ENCODE assay signal across 18 cellular contexts in genomic region chr13:41678842-41679241, GRCh38.
"Had no signal": no experiment of that assay in that cellular context is flagged by ENCODE, and none has a peak within 500 bp of the region (broad histone marks: within the 10 kb centered on the region; RNA-seq: fewer than 3 reads in every experiment).

No MANE protein-coding gene starts in this region.

- ATAC-seq: activated CD4-positive, alpha-beta T cell treated with anti-CD3 and anti-CD28 coated beads for 36 hours; activated naive CD8-positive, alpha-beta T cell treated with anti-CD3 and anti-CD28 coated beads, Interleukin-2, amount 50 U/mL, for 24 hours; esophagus mucosa; stimulated activated naive CD8-positive, alpha-beta T cell treated with anti-CD3 and anti-CD28 coated beads, Interleukin-15, Interleukin-2, amounts not matched to agents 100 U/mL and 50 U/mL, for 24 hours; WTC11 had no signal

- H3K27ac ChIP-seq: brain microvascular endothelial cell, skin epidermis, tibial nerve had no signal

- DNase-seq: activated CD4-positive, alpha-beta memory T cell treated with anti-CD3 and anti-CD28 coated beads for 36 hours; activated CD4-positive, alpha-beta T cell treated with anti-CD3 and anti-CD28 coated beads for 36 hours; activated naive CD4-positive, alpha-beta T cell treated with anti-CD3 and anti-CD28 coated beads, Interleukin-2, amount 10 ng/mL, durations not matched to agents 7 days and 5 days; activated naive CD8-positive, alpha-beta T cell treated with anti-CD3 and anti-CD28 coated beads, Interleukin-2, amount 50 U/mL, for 24 hours; activated T-cell treated with anti-CD3 and anti-CD28 coated beads, Interleukin-2, amount 50 U/mL, for 24 hours; anterior cingulate cortex; brain microvascular endothelial cell; effector CD8-positive, alpha-beta T cell; nephron progenitor cell; nucleus accumbens; posterior cingulate gyrus; stimulated activated naive CD8-positive, alpha-beta T cell treated with anti-CD3 and anti-CD28 coated beads, Interleukin-15, Interleukin-2, amounts not matched to agents 100 U/mL and 50 U/mL, for 24 hours; substantia nigra had no signal

- H3K36me3 ChIP-seq: brain microvascular endothelial cell had no signal

- H3K27me3 ChIP-seq: brain microvascular endothelial cell, tibial nerve had no signal

- H3K4me3 ChIP-seq: lung, skin epidermis, tibial nerve had no signal

- H3K4me1 ChIP-seq: tibial nerve had no signal

- H3K9me3 ChIP-seq: tibial nerve had no signal
